19 cellular contexts compared by ENCODE assay signal in the genomic region with DNA sequence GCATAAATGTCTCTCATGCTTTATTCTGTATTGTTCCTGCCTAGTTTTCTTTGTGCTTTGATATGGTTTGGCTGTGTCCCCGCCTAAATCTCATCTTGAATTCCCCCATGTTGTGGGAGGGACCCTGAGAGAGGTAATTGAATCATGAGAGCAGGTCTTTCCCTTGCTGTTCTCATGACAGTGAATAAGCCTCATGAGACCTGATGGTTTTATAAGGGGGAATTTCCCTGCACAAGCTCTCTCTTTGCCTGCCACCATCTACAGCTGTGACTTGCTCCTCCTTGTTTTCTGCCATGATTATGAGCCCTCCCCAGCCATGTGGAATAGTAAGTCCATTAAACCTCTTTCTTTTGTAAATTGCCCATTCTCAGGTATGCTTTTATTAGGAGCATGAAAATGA.
A peak's percentile ranks its signal among the peaks of the same experiment; 100 is the strongest.
DNase-seq lines count a peak whose midpoint lies in the region; ATAC-seq, FAIRE-seq and TF ChIP-seq lines count a peak whose summit lies in the region.
"Had no signal": no experiment of that assay in that cellular context is flagged by ENCODE, and none has a peak within 500 bp of the region (broad histone marks: within the 10 kb centered on the region; RNA-seq: fewer than 3 reads in every experiment).

No MANE protein-coding gene starts in this region.

- no peak overlapping the region for H2AFZ ChIP-seq in GM12878 (ENCODE audit: control insufficient read depth, low read depth, low read length)
- H2AFZ ChIP-seq: GM23248 had no signal

- SMC1A ChIA-PET in GM12878 (lab: Charles Lee; ENCODE audit: uncharacterized antibody, unreplicated experiment): no interaction called here

- no peak for FAIRE-seq in GM12878 (lab: Jason Lieb, UNC)
- FAIRE-seq: A549, GM12892, GM18507, HTR-8/SVneo, K562 had no signal

- no peak for TF ChIP-seq CTCF in GM12878 (IDR thresholded peaks at IDR 0.05 in 2 of 3, conservative IDR thresholded peaks at IDR 0.05 in 1 of 3; ENCODE audit: control insufficient read depth in 2 of 3, extremely low read depth in 1 of 3, insufficient read depth in 1 of 3, low read depth in 3 of 3, low read length in 3 of 3)

- H4K20me1 ChIP-seq in GM12878 (ENCODE audit: control insufficient read depth, insufficient read depth): no peaks in the 10 kb centered on the region

- H3K9ac ChIP-seq in GM12878 (ENCODE audit: control insufficient read depth, insufficient read depth, low read length): no peak overlapping the region
- H3K9ac ChIP-seq: GM23248 had no signal

- POLR2A ChIA-PET in GM12878 (lab: Charles Lee): no interaction called here

- no peak overlapping the region for H3K27ac ChIP-seq in GM12878 (ENCODE audit: control insufficient read depth, insufficient read depth)
- H3K27ac ChIP-seq: A549, GM23248 had no signal

- H3K36me3 ChIP-seq in GM12878 (ENCODE audit: control insufficient read depth in 2 of 2, insufficient read depth in 2 of 2, low read length in 1 of 2): no peaks in the 10 kb centered on the region
- H3K36me3 ChIP-seq: BE2C, HAP-1 had no signal

- RAD21 ChIA-PET in GM12878 (lab: Charles Lee; ENCODE audit: unreplicated experiment): no interaction called here

- DNase-seq in Caki2 (ENCODE audit: low read depth) (peak; percentile 57), GM12878 (ENCODE audit: low read depth, low spot score) (no peak), RKO (ENCODE audit: low spot score) (no peak), GM19240 (ENCODE audit: insufficient read length, low spot score) (no peak)
- DNase-seq: BE2C; C1 segment of cervical spinal cord; CD4-positive, CD25-positive, alpha-beta regulatory T cell; CD8-positive, alpha-beta memory T cell; COR-L47; GM23248; IMR-90 had no signal

- 0% methylated on average over 1 of the region's 1 CpG for WGBS in GM12878 (ENCODE audit: insufficient coverage, insufficient replicate concordance, low lambda C conversion rate, missing lambda C conversion rate)

- ATAC-seq in HG03432 (IDR thresholded peaks at IDR 0.05; ENCODE audit: unreplicated experiment) (peak; percentile 44), GM12878 (peak; percentile 65), HG03460 (IDR thresholded peaks at IDR 0.05; ENCODE audit: unreplicated experiment) (no peak)
- ATAC-seq: A549, K562 had no signal

- H3K9me3 ChIP-seq in GM12878 (replicated peaks; ENCODE audit: control insufficient read depth, insufficient read depth, low read length): no peaks in the 10 kb centered on the region
- H3K9me3 ChIP-seq: A549, BE2C, HAP-1 had no signal

- no peak overlapping the region for H3K4me2 ChIP-seq in GM12878 (ENCODE audit: control insufficient read depth, insufficient read depth)
- H3K4me2 ChIP-seq: A549 had no signal

- in situ Hi-C loops in Caki2 (cut with HindIII; ENCODE audit: low pct_unique_long_range_greater_than_20kb, low sequenced_read_pairs) (no loop called here), GM12878 (cut with MboI) (loop anchor here (25.0 kb wide), 2 partner anchors 1619 to 1919 kb away; no protein-coding TSS in a partner anchor)

- no peaks in the 10 kb centered on the region for H3K79me2 ChIP-seq in GM12878 (ENCODE audit: control insufficient read depth, insufficient read depth, low read length)

- H3K4me1 ChIP-seq in GM12878 (ENCODE audit: control insufficient read depth, insufficient read depth, low read length): no peaks in the 10 kb centered on the region
- H3K4me1 ChIP-seq: A549, BE2C, HAP-1 had no signal

- TF ChIP-seq RAD21 in GM12878 (IDR thresholded peaks at IDR 0.05; ENCODE audit: insufficient read depth, low read depth, low read length): no peak

- TF ChIP-seq POLR2A in GM12878 (IDR thresholded peaks at IDR 0.05; ENCODE audit: low read depth, low read length): no peak

- CTCF ChIA-PET in GM12878 (lab: Yijun Ruan, JAX): no interaction called here

- intact Hi-C loops in GM12878 (cut with micrococcal nuclease; ENCODE audit: unreplicated experiment): no loop called here

- TF ChIP-seq EP300 in GM12878 (IDR thresholded peaks at IDR 0.05; ENCODE audit: borderline replicate concordance in 1 of 2, control insufficient read depth in 1 of 2, low read depth in 2 of 2, low read length in 2 of 2): no peak

- no TSS peak for BruUV-seq in GM12878 (replicated peaks; lab: Mats Ljungman, UMichigan)

- no peaks in the 10 kb centered on the region for H3K27me3 ChIP-seq in GM12878 (replicated peaks in 1 of 2; ENCODE audit: control insufficient read depth in 2 of 2, insufficient read depth in 2 of 2, low read length in 1 of 2)
- H3K27me3 ChIP-seq: BE2C had no signal

- no peak overlapping the region for H3K4me3 ChIP-seq in GM12878
- H3K4me3 ChIP-seq: A549, GM23248, HAP-1, K562 had no signal

TF ChIP-seq in GM12878, 131 proteins besides CTCF, POLR2A, EP300 and RAD21:
- TF ChIP-seq STAT3 (IDR thresholded peaks at IDR 0.05; ENCODE audit: low read depth, low read length): no peak
- peak; percentile 62 for TF ChIP-seq MEF2B (IDR thresholded peaks at IDR 0.05; ENCODE audit: partially characterized antibody, poor library complexity, severe bottlenecking)
- TF ChIP-seq ATF7 (IDR thresholded peaks at IDR 0.05; ENCODE audit: low read depth): 0 out of 2 replicates have a peak, but pooled peaks have one; percentile 12
- no peak for TF ChIP-seq NBN (IDR thresholded peaks at IDR 0.05)
- TF ChIP-seq, protein P1, sequence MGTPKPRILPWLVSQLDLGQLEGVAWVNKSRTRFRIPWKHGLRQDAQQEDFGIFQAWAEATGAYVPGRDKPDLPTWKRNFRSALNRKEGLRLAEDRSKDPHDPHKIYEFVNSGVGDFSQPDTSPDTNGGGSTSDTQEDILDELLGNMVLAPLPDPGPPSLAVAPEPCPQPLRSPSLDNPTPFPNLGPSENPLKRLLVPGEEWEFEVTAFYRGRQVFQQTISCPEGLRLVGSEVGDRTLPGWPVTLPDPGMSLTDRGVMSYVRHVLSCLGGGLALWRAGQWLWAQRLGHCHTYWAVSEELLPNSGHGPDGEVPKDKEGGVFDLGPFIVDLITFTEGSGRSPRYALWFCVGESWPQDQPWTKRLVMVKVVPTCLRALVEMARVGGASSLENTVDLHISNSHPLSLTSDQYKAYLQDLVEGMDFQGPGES (IDR thresholded peaks at IDR 0.05): no peak
- TF ChIP-seq, protein P2, sequence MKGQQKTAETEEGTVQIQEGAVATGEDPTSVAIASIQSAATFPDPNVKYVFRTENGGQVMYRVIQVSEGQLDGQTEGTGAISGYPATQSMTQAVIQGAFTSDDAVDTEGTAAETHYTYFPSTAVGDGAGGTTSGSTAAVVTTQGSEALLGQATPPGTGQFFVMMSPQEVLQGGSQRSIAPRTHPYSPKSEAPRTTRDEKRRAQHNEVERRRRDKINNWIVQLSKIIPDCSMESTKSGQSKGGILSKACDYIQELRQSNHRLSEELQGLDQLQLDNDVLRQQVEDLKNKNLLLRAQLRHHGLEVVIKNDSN (IDR thresholded peaks at IDR 0.05; ENCODE audit: borderline replicate concordance, extremely low read length, insufficient read depth, low read depth, low read length): no peak
- TF ChIP-seq CHD1 (IDR thresholded peaks at IDR 0.05; ENCODE audit: low read depth, low read length): no peak
- TF ChIP-seq CBFB (IDR thresholded peaks at IDR 0.05; ENCODE audit: low read depth): no peak
